1 cellular context compared by ENCODE assay signal in genomic region chr3:13634151-13634550, GRCh38.
TF ChIP-seq lines count a peak whose summit lies in the region.

No MANE protein-coding gene starts in this region.

TF ChIP-seq in H1, 55 proteins besides CTCF, POLR2A, EP300 and RAD21:
- no peak for TF ChIP-seq SIRT6 (IDR thresholded peaks at IDR 0.05; ENCODE audit: low read length)
- no peak for TF ChIP-seq RXRA (IDR thresholded peaks at IDR 0.05; ENCODE audit: insufficient read depth, low read depth, low read length)
- no peak for TF ChIP-seq CBX5 (IDR thresholded peaks at IDR 0.05; ENCODE audit: low read depth, low read length)
- no peak for TF ChIP-seq GABPA (IDR thresholded peaks at IDR 0.05; ENCODE audit: borderline replicate concordance, insufficient read depth, low read length)
- TF ChIP-seq CHD7 (IDR thresholded peaks at IDR 0.05; ENCODE audit: insufficient replicate concordance, low read length), result no peak
- TF ChIP-seq ASH2L (IDR thresholded peaks at IDR 0.05; ENCODE audit: low read length), result no peak
- TF ChIP-seq JUND (IDR thresholded peaks at IDR 0.05; ENCODE audit: low read length), result no peak
- TF ChIP-seq GTF2F1 (IDR thresholded peaks at IDR 0.05; ENCODE audit: borderline replicate concordance, low read depth, low read length), result no peak
- TF ChIP-seq KDM5A (IDR thresholded peaks at IDR 0.05; ENCODE audit: low read length), result no peak
- no peak for TF ChIP-seq USF2 (IDR thresholded peaks at IDR 0.05; ENCODE audit: low read length)
- TF ChIP-seq BRCA1 (IDR thresholded peaks at IDR 0.05; ENCODE audit: low read depth, low read length), result no peak
- TF ChIP-seq TBP (IDR thresholded peaks at IDR 0.05; ENCODE audit: low read depth, low read length), result no peak
- no peak for TF ChIP-seq POLR2AphosphoS5 (IDR thresholded peaks at IDR 0.05; ENCODE audit: low read depth, low read length)
- TF ChIP-seq EGR1 (IDR thresholded peaks at IDR 0.05; ENCODE audit: borderline replicate concordance, low read depth, low read length), result no peak
- TF ChIP-seq ATF2 (IDR thresholded peaks at IDR 0.05; ENCODE audit: low read length), result no peak
- TF ChIP-seq ATF3 (IDR thresholded peaks at IDR 0.05; ENCODE audit: insufficient read depth, low read depth, low read length), result no peak
- TF ChIP-seq SP4 (IDR thresholded peaks at IDR 0.05; ENCODE audit: low read length), result no peak
- TF ChIP-seq BACH1 (IDR thresholded peaks at IDR 0.05; ENCODE audit: low read length), result no peak
- no peak for TF ChIP-seq KDM1A (IDR thresholded peaks at IDR 0.05; ENCODE audit: borderline replicate concordance, low read length)
- no peak for TF ChIP-seq E2F6 (IDR thresholded peaks at IDR 0.05)
